Comparison of ENCODE assay signal across 8 cellular contexts in genomic region chr1:148078632-148079519, GRCh38.
DNase-seq lines count a peak whose midpoint lies in the region; ATAC-seq and TF ChIP-seq lines count a peak whose summit lies in the region.
"Not testable (repeated sequence)": the region's sequence is repeated elsewhere in the genome, so short reads cannot be mapped to it uniquely, and the experiment has no call there.

No MANE protein-coding gene starts in this region.

- H3K4me1 ChIP-seq in RWPE2 (ENCODE audit: insufficient read depth, poor library complexity, severe bottlenecking); foreskin keratinocyte; upper lobe of right lung: not testable (repeated sequence)

- not testable (repeated sequence) for H3K27ac ChIP-seq in RWPE2 (ENCODE audit: poor library complexity, severe bottlenecking); foreskin keratinocyte; upper lobe of right lung

- H3K27me3 Mint-ChIP-seq in activated T-cell treated with anti-CD3 and anti-CD28 coated beads, Interleukin-2, amount 50 U/mL, for 72 hours (ENCODE audit: low read depth); natural killer cell treated with Interleukin-12 subunit alpha and Interleukin-12 subunit beta and Interleukin-15 and Interleukin-18, amount 100 ng/mL, for 72 hours: not testable (repeated sequence)

- not testable (repeated sequence) for H3K4me3 Mint-ChIP-seq in activated T-cell treated with anti-CD3 and anti-CD28 coated beads, Interleukin-2, amount 50 U/mL, for 72 hours; natural killer cell treated with Interleukin-12 subunit alpha and Interleukin-12 subunit beta and Interleukin-15 and Interleukin-18, amount 100 ng/mL, for 72 hours

- not testable (repeated sequence) for H3K27ac Mint-ChIP-seq in activated T-cell treated with anti-CD3 and anti-CD28 coated beads, Interleukin-2, amount 50 U/mL, for 72 hours; natural killer cell treated with Interleukin-12 subunit alpha and Interleukin-12 subunit beta and Interleukin-15 and Interleukin-18, amount 100 ng/mL, for 72 hours

- H3K9me3 ChIP-seq in RWPE2 (ENCODE audit: severe bottlenecking); upper lobe of right lung: not testable (repeated sequence)

- H3K4me1 Mint-ChIP-seq in activated T-cell treated with anti-CD3 and anti-CD28 coated beads, Interleukin-2, amount 50 U/mL, for 72 hours (ENCODE audit: low read depth); natural killer cell treated with Interleukin-12 subunit alpha and Interleukin-12 subunit beta and Interleukin-15 and Interleukin-18, amount 100 ng/mL, for 72 hours (ENCODE audit: low read depth in 2 of 2): not testable (repeated sequence)

- intact Hi-C loops in upper lobe of right lung (cut with DNase I): not testable (repeated sequence)

- TF ChIP-seq CTCF in RWPE2 (IDR thresholded peaks at IDR 0.05; ENCODE audit: poor library complexity, severe bottlenecking); foreskin keratinocyte (conservative IDR thresholded peaks at IDR 0.05); upper lobe of right lung (IDR thresholded peaks at IDR 0.05): not testable (repeated sequence)

- ATAC-seq in GM18867 (IDR thresholded peaks at IDR 0.05; ENCODE audit: unreplicated experiment) (peak; percentile 68), HG02798 (IDR thresholded peaks at IDR 0.05; ENCODE audit: poor library complexity, unreplicated experiment) (peak; percentile 60), RWPE2 (ENCODE audit: low read depth) (peak; percentile 60), foreskin keratinocyte (peak; percentile 74), left lobe of liver (peak; percentile 72), upper lobe of right lung (peak; percentile 73)
- peak; percentile 66 to 73 for ATAC-seq in activated T-cell treated with anti-CD3 and anti-CD28 coated beads, Interleukin-2, amount 50 U/mL, for 72 hours (replicated peaks in 1 of 2)
- ATAC-seq in natural killer cell treated with Interleukin-12 subunit alpha and Interleukin-12 subunit beta and Interleukin-15 and Interleukin-18, amount 100 ng/mL, for 72 hours: peak; percentile 61 to 73

- not testable (repeated sequence) for H3K9me3 Mint-ChIP-seq in activated T-cell treated with anti-CD3 and anti-CD28 coated beads, Interleukin-2, amount 50 U/mL, for 72 hours; natural killer cell treated with Interleukin-12 subunit alpha and Interleukin-12 subunit beta and Interleukin-15 and Interleukin-18, amount 100 ng/mL, for 72 hours

- DNase-seq in RWPE2 (ENCODE audit: low spot score); activated T-cell treated with anti-CD3 and anti-CD28 coated beads, Interleukin-2, amount 50 U/mL, for 72 hours; foreskin keratinocyte; left lobe of liver (ENCODE audit: low spot score); natural killer cell treated with Interleukin-12 subunit alpha and Interleukin-12 subunit beta and Interleukin-15 and Interleukin-18, amount 100 ng/mL, for 72 hours (ENCODE audit: low spot score); upper lobe of right lung: not testable (repeated sequence)

- H3K36me3 ChIP-seq in RWPE2 (ENCODE audit: low read depth); upper lobe of right lung: not testable (repeated sequence)

- H3K36me3 Mint-ChIP-seq in activated T-cell treated with anti-CD3 and anti-CD28 coated beads, Interleukin-2, amount 50 U/mL, for 72 hours (ENCODE audit: insufficient read depth in 2 of 2); natural killer cell treated with Interleukin-12 subunit alpha and Interleukin-12 subunit beta and Interleukin-15 and Interleukin-18, amount 100 ng/mL, for 72 hours: not testable (repeated sequence)

- H3K27me3 ChIP-seq in RWPE2 (ENCODE audit: insufficient read depth, poor library complexity, severe bottlenecking); foreskin keratinocyte; upper lobe of right lung: not testable (repeated sequence)

- H3K4me3 ChIP-seq in RWPE2 (ENCODE audit: severe bottlenecking); upper lobe of right lung: not testable (repeated sequence)
